In genomic region chr13:44305845-44306244, GRCh38 we compare ENCODE assay signal across 9 cellular contexts.
DNase-seq lines count a peak whose midpoint lies in the region; ATAC-seq and TF ChIP-seq lines count a peak whose summit lies in the region.
"Had no signal": no experiment of that assay in that cellular context is flagged by ENCODE, and none has a peak within 500 bp of the region (broad histone marks: within the 10 kb centered on the region; RNA-seq: fewer than 3 reads in every experiment).

No MANE protein-coding gene starts in this region.

- H3K36me3 ChIP-seq in SK-N-SH (replicated peaks in 1 of 2; ENCODE audit: control insufficient read depth in 1 of 2, insufficient read depth in 2 of 2, low read length in 1 of 2) (no peaks in the 10 kb centered on the region), tibial artery (no peaks in the 10 kb centered on the region)
- no peaks in the 10 kb centered on the region for H3K36me3 ChIP-seq in effector memory CD4-positive, alpha-beta T cell (ENCODE audit: control insufficient read depth, insufficient read depth, low read length)

- no peaks in the 10 kb centered on the region for H3K36me3 Mint-ChIP-seq in WTC11
- peaks cover 0 to 3% (median 0%) of the 10 kb centered on the region in 3 donors for H3K36me3 Mint-ChIP-seq in immature natural killer cell
- peaks cover 2% of the 10 kb centered on the region for H3K36me3 Mint-ChIP-seq in activated CD4-positive, alpha-beta memory T cell treated with anti-CD3 and anti-CD28 coated beads, Interleukin-2, amount 10 ng/mL, durations not matched to agents 7 days and 5 days (ENCODE audit: low read depth)

- TF ChIP-seq EP300 in SK-N-SH (IDR thresholded peaks at IDR 0.05; ENCODE audit: borderline replicate concordance in 1 of 2, low read depth in 1 of 2, low read length in 1 of 2), result no peak

- CTCF ChIA-PET in SK-N-SH (lab: Yijun Ruan, JAX), result interaction anchor here (1.3 kb wide), 1 partner anchor 114 kb away, joined by 3 read pairs; no protein-coding TSS in a partner anchor
- CTCF ChIA-PET in WTC11 (lab: Charles Lee), result interaction anchor here (1.8 kb wide), 1 partner anchor 131 kb away, joined by 6 read pairs; no protein-coding TSS in a partner anchor
- CTCF ChIA-PET in activated CD4-positive, alpha-beta memory T cell treated with anti-CD3 and anti-CD28 coated beads, Interleukin-2, amount 10 ng/mL, durations not matched to agents 7 days and 5 days (lab: Charles Lee), result no interaction called here

- H3K9me3 ChIP-seq in SK-N-SH (no peaks in the 10 kb centered on the region), tibial artery (no peaks in the 10 kb centered on the region)
- H3K9me3 ChIP-seq in effector memory CD4-positive, alpha-beta T cell (ENCODE audit: control insufficient read depth, low read length), result no peaks in the 10 kb centered on the region

- no peaks in the 10 kb centered on the region for H3K9me2 ChIP-seq in SK-N-SH

- peaks cover 74% of the 10 kb centered on the region for H3K27me3 Mint-ChIP-seq in WTC11 (ENCODE audit: low read depth)
- peaks cover 1 to 9% (median 3%) of the 10 kb centered on the region in 3 donors for H3K27me3 Mint-ChIP-seq in immature natural killer cell (ENCODE audit: low read depth in 3 of 3)
- H3K27me3 Mint-ChIP-seq in activated CD4-positive, alpha-beta memory T cell treated with anti-CD3 and anti-CD28 coated beads, Interleukin-2, amount 10 ng/mL, durations not matched to agents 7 days and 5 days, result peaks cover 26% of the 10 kb centered on the region

- H2AFZ ChIP-seq in SK-N-SH (ENCODE audit: low read depth), result peak overlapping the region; percentile 83

- ATAC-seq in SK-N-SH treated with all-trans-retinoic acid at 6 μM for 48 hours, result no peak
- peak; percentile 35 for ATAC-seq in WTC11

- H3K4me1 ChIP-seq in SK-N-SH (ENCODE audit: control insufficient read depth in 1 of 2, insufficient read depth in 2 of 2, low read depth in 1 of 2, low read length in 1 of 2) (peaks cover 21 to 31% of the 10 kb centered on the region in 2 experiments), tibial artery (peaks cover 0 to 97% (median 72%) of the 10 kb centered on the region in 4 donors)
- no peaks in the 10 kb centered on the region for H3K4me1 ChIP-seq in effector memory CD4-positive, alpha-beta T cell (ENCODE audit: control insufficient read depth, insufficient read depth, low read length, poor library complexity, severe bottlenecking)

- H3F3A ChIP-seq in SK-N-SH (replicated peaks; ENCODE audit: insufficient read depth), result peaks cover 12% of the 10 kb centered on the region

- H3K27ac Mint-ChIP-seq in WTC11 (no peak overlapping the region), immature natural killer cell (no peak overlapping the region)
- H3K27ac Mint-ChIP-seq in activated CD4-positive, alpha-beta memory T cell treated with anti-CD3 and anti-CD28 coated beads, Interleukin-2, amount 10 ng/mL, durations not matched to agents 7 days and 5 days, result no peak overlapping the region

- H3K27me3 ChIP-seq in SK-N-SH (ENCODE audit: insufficient read depth) (no peaks in the 10 kb centered on the region), layer of hippocampus (ENCODE audit: control insufficient read depth, insufficient read depth, low read length) (no peaks in the 10 kb centered on the region), tibial artery (no peaks in the 10 kb centered on the region)
- H3K27me3 ChIP-seq in effector memory CD4-positive, alpha-beta T cell (replicated peaks; ENCODE audit: control insufficient read depth, insufficient read depth, low read length, poor library complexity, severe bottlenecking), result no peaks in the 10 kb centered on the region

- H3K4me3 ChIP-seq in SK-N-SH (ENCODE audit: low read depth in 2 of 2, low read length in 1 of 2), result no peak overlapping the region; a peak in 1 of 4 replicates
- no peak overlapping the region for H3K4me3 ChIP-seq in tibial artery
- no peak overlapping the region for H3K4me3 ChIP-seq in effector memory CD4-positive, alpha-beta T cell (ENCODE audit: insufficient read depth, low read depth, low read length, poor library complexity, severe bottlenecking)

- H3K4me3 Mint-ChIP-seq in WTC11 (peak overlapping the region; percentile 67), immature natural killer cell (no peak overlapping the region)
- no peak overlapping the region for H3K4me3 Mint-ChIP-seq in activated CD4-positive, alpha-beta memory T cell treated with anti-CD3 and anti-CD28 coated beads, Interleukin-2, amount 10 ng/mL, durations not matched to agents 7 days and 5 days

- TF ChIP-seq CTCF in SK-N-SH (IDR thresholded peaks at IDR 0.05) (no peak), WTC11 (IDR thresholded peaks at IDR 0.05) (no peak), tibial artery (IDR thresholded peaks at IDR 0.05) (no peak)

- peak overlapping the region in 1 of 2 experiments; percentile 95; a peak in 2 of 4 replicates for H3K27ac ChIP-seq in SK-N-SH (ENCODE audit: low read depth in 2 of 2, low read length in 1 of 2)
- H3K27ac ChIP-seq in layer of hippocampus (ENCODE audit: low read depth, low read length), result peak overlapping the region; percentile 60
- peak overlapping the region; percentile 61 to 72 for H3K27ac ChIP-seq in tibial artery
- no peak overlapping the region for H3K27ac ChIP-seq in effector memory CD4-positive, alpha-beta T cell (ENCODE audit: insufficient read depth, low read length, poor library complexity, severe bottlenecking)

- DNase-seq in SK-N-SH (no peak), WTC11 (ENCODE audit: low spot score) (no peak), tibial artery (no peak), immature natural killer cell (no peak)
- DNase-seq in activated CD4-positive, alpha-beta memory T cell treated with anti-CD3 and anti-CD28 coated beads, Interleukin-2, amount 10 ng/mL, durations not matched to agents 7 days and 5 days, result no peak
- no peak for DNase-seq in effector memory CD4-positive, alpha-beta T cell
- DNase-seq: NCI-H2171 treated with DMSO at 0.1 percent for 48 hours had no signal

- TF ChIP-seq RAD21 in SK-N-SH (IDR thresholded peaks at IDR 0.05; ENCODE audit: low read length), result no peak

- H3K9me3 Mint-ChIP-seq in WTC11 (no peaks in the 10 kb centered on the region), immature natural killer cell (no peaks in the 10 kb centered on the region)
- no peaks in the 10 kb centered on the region for H3K9me3 Mint-ChIP-seq in activated CD4-positive, alpha-beta memory T cell treated with anti-CD3 and anti-CD28 coated beads, Interleukin-2, amount 10 ng/mL, durations not matched to agents 7 days and 5 days

- H4K20me1 ChIP-seq in SK-N-SH (ENCODE audit: insufficient read depth), result no peaks in the 10 kb centered on the region

- no peaks in the 10 kb centered on the region for H3K79me2 ChIP-seq in SK-N-SH (ENCODE audit: insufficient read depth)

- 62% methylated on average over 5 of the region's 5 CpGs for WGBS in SK-N-SH (ENCODE audit: low lambda C conversion rate)

- POLR2A ChIA-PET in SK-N-SH (lab: Yijun Ruan, JAX), result no interaction called here
- POLR2A ChIA-PET in WTC11 (lab: Charles Lee), result interaction anchor here (1.9 kb wide), 1 partner anchor 131 kb away, joined by 10 read pairs; no protein-coding TSS in a partner anchor
- POLR2A ChIA-PET in activated CD4-positive, alpha-beta memory T cell treated with anti-CD3 and anti-CD28 coated beads, Interleukin-2, amount 10 ng/mL, durations not matched to agents 7 days and 5 days (lab: Charles Lee), result no interaction called here

- H3K4me1 Mint-ChIP-seq in WTC11 (peaks cover 43% of the 10 kb centered on the region), immature natural killer cell (no peaks in the 10 kb centered on the region)
- peaks cover 22% of the 10 kb centered on the region for H3K4me1 Mint-ChIP-seq in activated CD4-positive, alpha-beta memory T cell treated with anti-CD3 and anti-CD28 coated beads, Interleukin-2, amount 10 ng/mL, durations not matched to agents 7 days and 5 days

- peak overlapping the region; percentile 44 for H3K4me2 ChIP-seq in SK-N-SH

- peak overlapping the region; percentile 69 for H3K9ac ChIP-seq in SK-N-SH

- intact Hi-C loops in tibial artery (cut with DNase I; ENCODE audit: low total_unique reads), result loop anchor here (10.0 kb wide), 1 partner anchor 71 kb away; no protein-coding TSS in a partner anchor

TF ChIP-seq in SK-N-SH, 30 proteins besides CTCF, POLR2A, EP300 and RAD21 (continues in another document):
- TF ChIP-seq RFX5 (IDR thresholded peaks at IDR 0.05; ENCODE audit: low read length) (no peak), TAF1 (IDR thresholded peaks at IDR 0.05; ENCODE audit: borderline replicate concordance, low read depth, low read length) (no peak), EZH2phosphoT487 (IDR thresholded peaks at IDR 0.05; ENCODE audit: borderline replicate concordance, low read depth) (no peak), FOXJ3 (CRISPR knock-in tag; IDR thresholded peaks at IDR 0.05) (no peak), MEF2A (IDR thresholded peaks at IDR 0.05; ENCODE audit: borderline replicate concordance, low read depth) (no peak), YY1 (IDR thresholded peaks at IDR 0.05; ENCODE audit: low read depth) (no peak)

TF ChIP-seq in WTC11, 78 proteins besides CTCF, POLR2A, EP300 and RAD21 (continues in another document):
- TF ChIP-seq JAZF1 (CRISPR knock-in tag; IDR thresholded peaks at IDR 0.05), result no peak
- no peak for TF ChIP-seq ZNF232 (CRISPR knock-in tag; IDR thresholded peaks at IDR 0.05)
- no peak for TF ChIP-seq ZNF425 (CRISPR knock-in tag; conservative IDR thresholded peaks at IDR 0.05)
